Comparison of ENCODE assay signal across 1 cellular context in genomic region chr2:88697361-88698026, GRCh38.
TF ChIP-seq lines count a peak whose summit lies in the region.

No MANE protein-coding gene starts in this region.

TF ChIP-seq in GM12878, 131 proteins besides CTCF, POLR2A, EP300 and RAD21 (continued from another document):
- TF ChIP-seq ATF2 (IDR thresholded peaks at IDR 0.05; ENCODE audit: low read length) (no peak), SUPT20H (IDR thresholded peaks at IDR 0.05; ENCODE audit: borderline replicate concordance, control insufficient read depth, low read depth, low read length) (no peak), ZNF24 (IDR thresholded peaks at IDR 0.05) (no peak), KDM1A (IDR thresholded peaks at IDR 0.05; ENCODE audit: borderline replicate concordance) (no peak), KLF5 (IDR thresholded peaks at IDR 0.05; ENCODE audit: partially characterized antibody) (no peak), WRNIP1 (IDR thresholded peaks at IDR 0.05; ENCODE audit: borderline replicate concordance, low read depth, low read length) (no peak), MTA2 (IDR thresholded peaks at IDR 0.05; ENCODE audit: low read depth) (no peak), MEF2B (IDR thresholded peaks at IDR 0.05; ENCODE audit: partially characterized antibody, poor library complexity, severe bottlenecking) (no peak), GATAD2B (conservative IDR thresholded peaks at IDR 0.05; ENCODE audit: low read depth) (no peak), CREM (IDR thresholded peaks at IDR 0.05; ENCODE audit: low read depth) (no peak), IRF3 (IDR thresholded peaks at IDR 0.05) (no peak), MEF2A (IDR thresholded peaks at IDR 0.05; ENCODE audit: insufficient read depth, low read depth, low read length) (no peak), ESRRA (IDR thresholded peaks at IDR 0.05; ENCODE audit: low read length) (no peak), ATF3 (IDR thresholded peaks at IDR 0.05; ENCODE audit: borderline replicate concordance, extremely low read depth, low read depth, low read length) (no peak), ZNF687 (IDR thresholded peaks at IDR 0.05) (no peak), RB1 (IDR thresholded peaks at IDR 0.05; ENCODE audit: borderline replicate concordance) (no peak), RAD51 (IDR thresholded peaks at IDR 0.05) (no peak), YY1 (IDR thresholded peaks at IDR 0.05; ENCODE audit: low read depth, low read length) (no peak)
